Comparison of ENCODE assay signal across 19 cellular contexts in the genomic region with DNA sequence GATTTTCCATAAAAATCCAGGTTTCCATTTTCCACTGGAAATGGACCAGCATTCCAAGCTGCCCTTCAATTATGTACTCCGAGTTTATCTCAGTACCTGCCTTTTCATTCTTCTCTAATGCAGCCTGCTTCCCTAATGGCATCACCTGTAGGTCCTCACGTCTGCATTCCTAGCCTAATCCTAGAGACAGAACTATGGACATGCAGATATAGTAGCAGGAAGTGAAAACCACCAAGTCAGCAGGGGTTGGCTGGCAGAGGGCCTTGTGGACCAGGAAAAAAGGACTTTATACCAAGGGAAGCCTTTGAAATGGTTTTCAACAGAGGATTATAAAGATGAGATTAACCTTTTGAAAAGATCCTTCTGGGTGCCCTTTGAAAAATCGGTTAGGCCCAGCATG.
"Had no signal": no experiment of that assay in that cellular context is flagged by ENCODE, and none has a peak within 500 bp of the region (broad histone marks: within the 10 kb centered on the region; RNA-seq: fewer than 3 reads in every experiment).

No MANE protein-coding gene starts in this region.

- H3K9me3 Mint-ChIP-seq: activated CD8-positive, alpha-beta T cell treated with anti-CD3 and anti-CD28 coated beads for 36 hours; activated naive CD4-positive, alpha-beta T cell treated with anti-CD3 and anti-CD28 coated beads for 36 hours; activated naive CD8-positive, alpha-beta T cell treated with anti-CD3 and anti-CD28 coated beads, Interleukin-2, amount 50 U/mL, for 24 hours; dendritic cell treated with granulocyte-macrophage colony-stimulating factor and Interleukin-4, amounts not matched to agents 40 ng/mL and 50 ng/mL, for 4 days; immature natural killer cell had no signal

- H3K4me1 Mint-ChIP-seq: activated naive CD8-positive, alpha-beta T cell treated with anti-CD3 and anti-CD28 coated beads, Interleukin-2, amount 50 U/mL, for 24 hours; immature natural killer cell; T-cell had no signal

- ATAC-seq: activated CD8-positive, alpha-beta T cell treated with anti-CD3 and anti-CD28 coated beads for 36 hours; activated naive CD8-positive, alpha-beta T cell treated with anti-CD3 and anti-CD28 coated beads, Interleukin-2, amount 50 U/mL, for 24 hours; naive thymus-derived CD8-positive, alpha-beta T cell; SK-N-SH treated with all-trans-retinoic acid at 6 μM for 48 hours; T-cell had no signal

- H3K79me2 ChIP-seq: hepatocyte had no signal

- H3K4me3 Mint-ChIP-seq: activated CD8-positive, alpha-beta T cell treated with anti-CD3 and anti-CD28 coated beads for 36 hours; activated naive CD4-positive, alpha-beta T cell treated with anti-CD3 and anti-CD28 coated beads for 36 hours; activated naive CD8-positive, alpha-beta T cell treated with anti-CD3 and anti-CD28 coated beads, Interleukin-2, amount 50 U/mL, for 24 hours; dendritic cell treated with granulocyte-macrophage colony-stimulating factor and Interleukin-4, amounts not matched to agents 40 ng/mL and 50 ng/mL, for 4 days; immature natural killer cell; naive thymus-derived CD8-positive, alpha-beta T cell; T-cell had no signal

- H3K27me3 Mint-ChIP-seq: activated CD8-positive, alpha-beta T cell treated with anti-CD3 and anti-CD28 coated beads for 36 hours; activated naive CD8-positive, alpha-beta T cell treated with anti-CD3 and anti-CD28 coated beads, Interleukin-2, amount 50 U/mL, for 24 hours; dendritic cell treated with granulocyte-macrophage colony-stimulating factor and Interleukin-4, amounts not matched to agents 40 ng/mL and 50 ng/mL, for 4 days; naive thymus-derived CD8-positive, alpha-beta T cell; T-cell had no signal

- H3K27ac Mint-ChIP-seq: activated CD8-positive, alpha-beta T cell treated with anti-CD3 and anti-CD28 coated beads for 36 hours; activated naive CD4-positive, alpha-beta T cell treated with anti-CD3 and anti-CD28 coated beads for 36 hours; activated naive CD8-positive, alpha-beta T cell treated with anti-CD3 and anti-CD28 coated beads, Interleukin-2, amount 50 U/mL, for 24 hours; dendritic cell treated with granulocyte-macrophage colony-stimulating factor and Interleukin-4, amounts not matched to agents 40 ng/mL and 50 ng/mL, for 4 days; immature natural killer cell; naive thymus-derived CD8-positive, alpha-beta T cell; T-cell had no signal

- H3K27me3 ChIP-seq: breast epithelium, hepatocyte, ovary, thyroid gland had no signal

- H3K9me3 ChIP-seq: ovary, thyroid gland had no signal

- DNase-seq: activated CD4-positive, alpha-beta T cell treated with anti-CD3 and anti-CD28 coated beads for 48 hours; activated CD4-positive, CD25-positive, alpha-beta regulatory T cell; activated CD8-positive, alpha-beta T cell treated with anti-CD3 and anti-CD28 coated beads for 36 hours; activated naive CD4-positive, alpha-beta T cell treated with anti-CD3 and anti-CD28 coated beads for 36 hours; activated naive CD8-positive, alpha-beta T cell treated with anti-CD3 and anti-CD28 coated beads, Interleukin-2, amount 50 U/mL, for 24 hours; activated T-cell treated with anti-CD3 and anti-CD28 coated beads, Interleukin-2, amount 50 U/mL, for 1 hour; aorta; effector CD8-positive, alpha-beta T cell; immature natural killer cell; naive thymus-derived CD8-positive, alpha-beta T cell; ovary; stimulated activated CD8-positive, alpha-beta memory T cell treated with anti-CD3 and anti-CD28 coated beads, Interleukin-4, amount 100 ng/mL, for 48 hours; stimulated activated naive CD4-positive, alpha-beta T cell treated with Interleukin-2 at 50 U/mL for 16 hours; T-cell; thyroid gland had no signal

- H3K36me3 ChIP-seq: breast epithelium, ovary, thyroid gland had no signal

- H3K4me3 ChIP-seq: breast epithelium, hepatocyte, ovary, thyroid gland had no signal

- H2AFZ ChIP-seq: hepatocyte had no signal

- H3K4me1 ChIP-seq: breast epithelium, thyroid gland had no signal

- H3K4me2 ChIP-seq: hepatocyte had no signal

- H3K27ac ChIP-seq: breast epithelium, hepatocyte, ovary, thyroid gland had no signal
